1 cellular context compared by ENCODE assay signal in genomic region chr19:6737284-6737872, GRCh38.
A peak's percentile ranks its signal among the peaks of the same experiment; 100 is the strongest.
TF ChIP-seq lines count a peak whose summit lies in the region.

GPR108 (minus strand) TSS chr19:6737580; CDS start chr19:6737576, 4 bp downstream.

TF ChIP-seq in IMR-90, 13 proteins besides CTCF, POLR2A, EP300 and RAD21 (continued from another document):
- TF ChIP-seq ELK1 (IDR thresholded peaks at IDR 0.05; ENCODE audit: borderline replicate concordance, low read depth, low read length) (no peak), BHLHE40 (IDR thresholded peaks at IDR 0.05; ENCODE audit: low read depth, low read length) (peak; percentile 99), NFE2L2 (IDR thresholded peaks at IDR 0.05; ENCODE audit: low read depth, low read length) (no peak), MXI1 (IDR thresholded peaks at IDR 0.05; ENCODE audit: borderline replicate concordance, low read depth, low read length) (no peak), SMC3 (IDR thresholded peaks at IDR 0.05; ENCODE audit: low read depth, low read length) (no peak), RFX5 (IDR thresholded peaks at IDR 0.05; ENCODE audit: low read depth, low read length) (peak; percentile 41; the same call in 1 of the 2 replicates)
TF ChIP-seq in IMR-90: peak in this region for 6.
